ENCODE assay signal across 11 cellular contexts in the genomic region with DNA sequence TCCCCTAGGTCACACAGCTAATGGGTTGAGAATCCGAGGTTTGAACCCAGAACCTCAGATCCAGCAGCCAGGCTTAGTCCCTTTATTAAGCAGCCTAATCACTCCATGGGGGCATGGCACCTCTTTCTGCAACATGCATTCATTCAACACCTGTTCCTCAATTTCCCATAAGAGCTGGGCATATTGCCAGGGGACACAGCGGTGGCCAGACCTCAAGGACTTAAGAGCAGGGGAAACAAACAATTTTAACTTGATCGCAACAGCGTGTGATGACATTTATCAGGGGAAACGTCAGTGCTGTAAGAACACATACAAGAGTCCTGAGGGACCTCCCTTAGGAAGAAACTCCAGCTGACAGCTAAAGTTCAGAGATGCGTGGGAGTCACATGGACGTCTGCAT.
"Had no signal": no experiment of that assay in that cellular context is flagged by ENCODE, and none has a peak within 500 bp of the region (broad histone marks: within the 10 kb centered on the region; RNA-seq: fewer than 3 reads in every experiment).

No MANE protein-coding gene starts in this region.

- DNase-seq: activated CD4-positive, alpha-beta memory T cell treated with anti-CD3 and anti-CD28 coated beads, Interleukin-2, amount 10 ng/mL, durations not matched to agents 7 days and 5 days; activated gamma-delta T cell; activated T-cell treated with anti-CD3 and anti-CD28 coated beads, Interleukin-2, amount 50 U/mL, for 48 hours; amygdala; hypothalamus; lower lobe of right lung; naive thymus-derived CD4-positive, alpha-beta T cell; retina; stimulated activated CD4-positive, alpha-beta T cell treated with anti-CD3 and anti-CD28 coated beads, Interleukin-15, amount 100 ng/mL, for 24 hours; stimulated activated CD4-positive, alpha-beta T cell treated with anti-CD3 and anti-CD28 coated beads, Interleukin-4, amount 100 ng/mL, for 24 hours; stomach had no signal
